In genomic region chr17:70562137-70562536, GRCh38 we compare ENCODE assay signal across 28 cellular contexts.
"Had no signal": no experiment of that assay in that cellular context is flagged by ENCODE, and none has a peak within 500 bp of the region (broad histone marks: within the 10 kb centered on the region; RNA-seq: fewer than 3 reads in every experiment).

No MANE protein-coding gene starts in this region.

- ATAC-seq: stimulated activated effector memory CD8-positive, alpha-beta T cell treated with anti-CD3 and anti-CD28 coated beads, Interleukin-12 subunit alpha, Interleukin-12 subunit beta, amount 100 ng/mL, for 72 hours; stimulated activated memory B cell treated with anti-CD40 and anti-IgM and Interleukin-4, amounts not matched to agents 10 μg/mL and 1 μg/mL and 100 μg/mL, for 72 hours; stimulated activated naive B cell treated with anti-CD40 and anti-IgM and Interleukin-4, amounts not matched to agents 10 μg/mL and 1 μg/mL and 100 μg/mL, for 72 hours; stimulated activated naive CD8-positive, alpha-beta T cell treated with anti-CD3 and anti-CD28 coated beads, Interleukin-15, amount 100 ng/mL, for 72 hours; stimulated activated naive CD8-positive, alpha-beta T cell treated with anti-CD3 and anti-CD28 coated beads, Interleukin-15, Interleukin-2, amounts not matched to agents 100 U/mL and 50 U/mL, for 24 hours; upper lobe of right lung had no signal

- H3K4me3 Mint-ChIP-seq: stimulated activated effector memory CD8-positive, alpha-beta T cell treated with anti-CD3 and anti-CD28 coated beads, Interleukin-12 subunit alpha, Interleukin-12 subunit beta, amount 100 ng/mL, for 72 hours; stimulated activated memory B cell treated with anti-CD40 and anti-IgM and Interleukin-4, amounts not matched to agents 10 μg/mL and 1 μg/mL and 100 μg/mL, for 72 hours; stimulated activated naive B cell treated with anti-CD40 and anti-IgM and Interleukin-4, amounts not matched to agents 10 μg/mL and 1 μg/mL and 100 μg/mL, for 72 hours; stimulated activated naive CD8-positive, alpha-beta T cell treated with anti-CD3 and anti-CD28 coated beads, Interleukin-15, amount 100 ng/mL, for 72 hours; stimulated activated naive CD8-positive, alpha-beta T cell treated with anti-CD3 and anti-CD28 coated beads, Interleukin-15, Interleukin-2, amounts not matched to agents 100 ng/mL and 50 ng/mL, for 24 hours; type B pancreatic cell had no signal

- H3K27ac ChIP-seq: stomach, suprapubic skin, testis, thoracic aorta, thyroid gland, tibial artery, tibial nerve, transverse colon, upper lobe of left lung, upper lobe of right lung, uterus, vagina had no signal

- H3K9me3 Mint-ChIP-seq: stimulated activated memory B cell treated with anti-CD40 and anti-IgM and Interleukin-4, amounts not matched to agents 10 μg/mL and 1 μg/mL and 100 μg/mL, for 72 hours; stimulated activated naive B cell treated with anti-CD40 and anti-IgM and Interleukin-4, amounts not matched to agents 10 μg/mL and 1 μg/mL and 100 μg/mL, for 72 hours; type B pancreatic cell had no signal

- H3K27me3 Mint-ChIP-seq: stimulated activated memory B cell treated with anti-CD40 and anti-IgM and Interleukin-4, amounts not matched to agents 10 μg/mL and 1 μg/mL and 100 μg/mL, for 72 hours; stimulated activated naive CD8-positive, alpha-beta T cell treated with anti-CD3 and anti-CD28 coated beads, Interleukin-15, amount 100 ng/mL, for 72 hours; type B pancreatic cell had no signal

- H3K27me3 ChIP-seq: stomach, suprapubic skin, testis, thyroid gland, tibial artery, tibial nerve, transverse colon, upper lobe of left lung, upper lobe of right lung, uterus, vagina had no signal

- H3K27ac Mint-ChIP-seq: stimulated activated effector memory CD8-positive, alpha-beta T cell treated with anti-CD3 and anti-CD28 coated beads, Interleukin-12 subunit alpha, Interleukin-12 subunit beta, amount 100 ng/mL, for 72 hours; stimulated activated memory B cell treated with anti-CD40 and anti-IgM and Interleukin-4, amounts not matched to agents 10 μg/mL and 1 μg/mL and 100 μg/mL, for 72 hours; stimulated activated naive B cell treated with anti-CD40 and anti-IgM and Interleukin-4, amounts not matched to agents 10 μg/mL and 1 μg/mL and 100 μg/mL, for 72 hours; stimulated activated naive CD8-positive, alpha-beta T cell treated with anti-CD3 and anti-CD28 coated beads, Interleukin-15, amount 100 ng/mL, for 72 hours; stimulated activated naive CD8-positive, alpha-beta T cell treated with anti-CD3 and anti-CD28 coated beads, Interleukin-15, Interleukin-2, amounts not matched to agents 100 ng/mL and 50 ng/mL, for 24 hours; type B pancreatic cell had no signal

- DNase-seq: stimulated activated CD4-positive, alpha-beta T cell treated with anti-CD3 and anti-CD28 coated beads, Interleukin-2, amount 100 ng/mL, for 48 hours; stimulated activated CD4-positive, alpha-beta T cell treated with anti-CD3 and anti-CD28 coated beads, Interleukin-4, amount 100 ng/mL, for 1 hour; stimulated activated CD4-positive, alpha-beta T cell treated with anti-CD3 and anti-CD28 coated beads, Interleukin-4, amount 100 ng/mL, for 24 hours; stimulated activated CD4-positive, alpha-beta T cell treated with anti-CD3 and anti-CD28 coated beads, Interleukin-4, amount 100 ng/mL, for 4 hours; stimulated activated CD8-positive, alpha-beta memory T cell treated with anti-CD3 and anti-CD28 coated beads, Interleukin-4, amount 100 ng/mL, for 48 hours; stimulated activated naive B cell treated with anti-CD40 and anti-IgM and Interleukin-4, amounts not matched to agents 10 μg/mL and 1 μg/mL and 100 μg/mL, for 72 hours; stimulated activated naive CD4-positive, alpha-beta T cell; stimulated activated naive CD4-positive, alpha-beta T cell treated with Interleukin-2 at 50 U/mL for 16 hours; stimulated activated naive CD8-positive, alpha-beta T cell treated with anti-CD3 and anti-CD28 coated beads, Interleukin-15, amount 100 ng/mL, for 72 hours; stimulated activated naive CD8-positive, alpha-beta T cell treated with anti-CD3 and anti-CD28 coated beads, Interleukin-15, Interleukin-2, amounts not matched to agents 100 U/mL and 50 U/mL, for 24 hours; stomach; substantia nigra; testis; thyroid gland; tibial artery; transverse colon; trophoblast cell; upper lobe of left lung; upper lobe of right lung; uterus had no signal

- H3K9me3 ChIP-seq: stomach, suprapubic skin, testis, thoracic aorta, thyroid gland, tibial artery, tibial nerve, transverse colon, upper lobe of left lung, upper lobe of right lung, uterus, vagina had no signal

- H3K4me3 ChIP-seq: stomach, suprapubic skin, testis, thoracic aorta, thyroid gland, tibial artery, tibial nerve, transverse colon, upper lobe of left lung, upper lobe of right lung, uterus, vagina had no signal

- H3K36me3 ChIP-seq: stomach, suprapubic skin, thoracic aorta, thyroid gland, tibial artery, tibial nerve, transverse colon, upper lobe of left lung, upper lobe of right lung, uterus, vagina had no signal

- H3K4me1 ChIP-seq: stomach, suprapubic skin, testis, tibial artery, upper lobe of right lung, uterus had no signal

- H3K4me1 Mint-ChIP-seq: stimulated activated effector memory CD8-positive, alpha-beta T cell treated with anti-CD3 and anti-CD28 coated beads, Interleukin-12 subunit alpha, Interleukin-12 subunit beta, amount 100 ng/mL, for 72 hours; stimulated activated memory B cell treated with anti-CD40 and anti-IgM and Interleukin-4, amounts not matched to agents 10 μg/mL and 1 μg/mL and 100 μg/mL, for 72 hours; stimulated activated naive B cell treated with anti-CD40 and anti-IgM and Interleukin-4, amounts not matched to agents 10 μg/mL and 1 μg/mL and 100 μg/mL, for 72 hours; stimulated activated naive CD8-positive, alpha-beta T cell treated with anti-CD3 and anti-CD28 coated beads, Interleukin-15, amount 100 ng/mL, for 72 hours had no signal

- H3K36me3 Mint-ChIP-seq: stimulated activated effector memory CD8-positive, alpha-beta T cell treated with anti-CD3 and anti-CD28 coated beads, Interleukin-12 subunit alpha, Interleukin-12 subunit beta, amount 100 ng/mL, for 72 hours; stimulated activated memory B cell treated with anti-CD40 and anti-IgM and Interleukin-4, amounts not matched to agents 10 μg/mL and 1 μg/mL and 100 μg/mL, for 72 hours; stimulated activated naive B cell treated with anti-CD40 and anti-IgM and Interleukin-4, amounts not matched to agents 10 μg/mL and 1 μg/mL and 100 μg/mL, for 72 hours; type B pancreatic cell had no signal
